ENCODE assay signal across 9 cellular contexts in the genomic region with DNA sequence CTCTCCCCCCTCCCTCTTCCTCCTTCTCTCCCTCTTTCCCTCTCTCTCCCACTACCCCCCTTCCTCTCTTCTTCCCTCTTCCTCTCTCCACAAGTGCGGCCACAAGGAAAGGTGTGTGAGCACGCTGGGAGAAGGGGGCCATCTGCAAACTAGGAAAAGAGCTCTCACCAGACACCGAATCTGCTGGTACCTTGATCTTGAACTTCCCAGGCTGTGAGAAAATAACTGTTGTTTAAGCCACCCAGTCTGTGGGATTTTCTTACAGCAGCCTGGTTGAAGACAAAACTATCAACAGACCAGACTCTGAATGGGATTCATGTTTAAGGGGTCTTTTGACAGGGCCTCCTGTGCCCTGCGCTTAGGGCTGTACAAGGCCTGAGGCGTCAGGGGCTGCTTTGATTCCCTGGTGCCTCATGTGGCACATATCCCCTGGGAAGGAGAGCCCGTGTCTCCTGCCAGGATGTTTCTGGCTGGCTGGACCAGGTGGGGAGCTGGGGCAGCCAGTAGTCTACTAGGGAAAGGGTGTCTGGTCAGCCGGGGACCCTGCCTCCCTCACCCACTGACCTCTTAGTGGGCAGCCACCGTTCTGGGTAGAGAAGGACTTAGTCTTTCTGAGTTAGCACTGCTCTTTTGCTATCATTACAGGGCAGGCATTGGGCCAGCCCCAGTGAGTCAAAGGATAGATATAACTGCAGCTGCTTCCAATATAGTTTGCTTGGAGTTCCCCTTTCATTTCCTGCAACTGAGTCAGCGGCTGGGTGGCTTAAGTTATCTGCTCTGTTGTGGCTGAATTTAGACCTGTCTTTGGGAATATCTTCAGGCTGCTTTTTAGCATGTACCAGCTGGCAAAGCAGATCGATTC. TPM values are rescaled to one million over a fixed set of nuclear protein-coding genes. Genes with fewer than 3 reads are reported as not detected.
DNase-seq lines count a peak whose midpoint lies in the region; ATAC-seq and TF ChIP-seq lines count a peak whose summit lies in the region.
"Had no signal": no experiment of that assay in that cellular context is flagged by ENCODE, and none has a peak within 500 bp of the region (broad histone marks: within the 10 kb centered on the region; RNA-seq: fewer than 3 reads in every experiment).

No MANE protein-coding gene starts in this region.

- DNase-seq in A172 (ENCODE audit: low spot score): peak; percentile 84
- peak; percentile 73 for DNase-seq in astrocyte of the cerebellum (ENCODE audit: low read depth)
- DNase-seq in left lung: peak; percentile 45 to 77
- DNase-seq in G401 (ENCODE audit: low spot score): no peak
- no peak for DNase-seq in NCI-H524 treated with DMSO at 0.1 percent for 48 hours (lab: John Stamatoyannopoulos, UW)

- H3K27ac ChIP-seq in left lung: peak overlapping the region; percentile 71 to 78
- H3K27ac ChIP-seq: cardiac muscle cell had no signal

- ATAC-seq in GM19023 (IDR thresholded peaks at IDR 0.05; ENCODE audit: unreplicated experiment) (peak; percentile 61), left lung (peak; percentile 59)

- TF ChIP-seq CTCF in Loucy (conservative IDR thresholded peaks at IDR 0.05; ENCODE audit: low read length): no peak
- TF ChIP-seq CTCF in astrocyte of the cerebellum (IDR thresholded peaks at IDR 0.05; ENCODE audit: low read depth, low read length, missing control alignments): no peak
- TF ChIP-seq CTCF in left lung (IDR thresholded peaks at IDR 0.05): no peak

- H3F3A ChIP-seq in Loucy (ENCODE audit: low read depth): no peaks in the 10 kb centered on the region

- H3K9me3 Mint-ChIP-seq in stimulated activated naive CD8-positive, alpha-beta T cell treated with anti-CD3 and anti-CD28 coated beads, Interleukin-15, Interleukin-2, amounts not matched to agents 100 ng/mL and 50 ng/mL, for 24 hours: no peaks in the 10 kb centered on the region

- in situ Hi-C loops in astrocyte of the cerebellum (cut with HindIII; ENCODE audit: low sequenced_read_pairs): no loop called here
- in situ Hi-C loops in G401 (cut with HindIII; ENCODE audit: low sequenced_read_pairs): no loop called here

- H3K9me2 ChIP-seq in Loucy (replicated peaks; ENCODE audit: low read depth, low read length): no peaks in the 10 kb centered on the region

- no peak overlapping the region for H2AFZ ChIP-seq in Loucy (ENCODE audit: low read length)

- H3K4me1 Mint-ChIP-seq in stimulated activated naive CD8-positive, alpha-beta T cell treated with anti-CD3 and anti-CD28 coated beads, Interleukin-15, Interleukin-2, amounts not matched to agents 100 ng/mL and 50 ng/mL, for 24 hours (ENCODE audit: low read depth): peaks cover 60% of the 10 kb centered on the region

- peaks cover 94% of the 10 kb centered on the region for H3K79me2 ChIP-seq in Loucy (ENCODE audit: insufficient read depth, low read length)

- H3K4me1 ChIP-seq in Loucy (ENCODE audit: insufficient read depth, low read length, poor library complexity, severe bottlenecking) (peaks cover 69% of the 10 kb centered on the region), left lung (peaks cover 24 to 72% of the 10 kb centered on the region in 2 donors)

- H3K36me3 ChIP-seq in Loucy (ENCODE audit: insufficient read depth, low read length): no peaks in the 10 kb centered on the region
- H3K36me3 ChIP-seq in left lung: no peaks in the 10 kb centered on the region
- H3K36me3 ChIP-seq: cardiac muscle cell had no signal

- H3K9me3 ChIP-seq in Loucy (ENCODE audit: insufficient read depth, low read depth, low read length): no peaks in the 10 kb centered on the region
- H3K9me3 ChIP-seq in left lung: no peaks in the 10 kb centered on the region

- no peaks in the 10 kb centered on the region for H3K27me3 Mint-ChIP-seq in stimulated activated naive CD8-positive, alpha-beta T cell treated with anti-CD3 and anti-CD28 coated beads, Interleukin-15, Interleukin-2, amounts not matched to agents 100 ng/mL and 50 ng/mL, for 24 hours

- H3K36me3 Mint-ChIP-seq in stimulated activated naive CD8-positive, alpha-beta T cell treated with anti-CD3 and anti-CD28 coated beads, Interleukin-15, Interleukin-2, amounts not matched to agents 100 ng/mL and 50 ng/mL, for 24 hours (ENCODE audit: low read depth): peaks cover 12% of the 10 kb centered on the region

- peak overlapping the region; percentile 92 for H3K4me2 ChIP-seq in Loucy (ENCODE audit: low read depth, low read length, poor library complexity, severe bottlenecking)

- H4K20me1 ChIP-seq in Loucy (ENCODE audit: insufficient read depth, low read length, poor library complexity, severe bottlenecking): peaks cover 66% of the 10 kb centered on the region

- no peak overlapping the region for H3K9ac ChIP-seq in Loucy (ENCODE audit: low read depth, low read length, poor library complexity, severe bottlenecking)

- H3K4me3 Mint-ChIP-seq in stimulated activated naive CD8-positive, alpha-beta T cell treated with anti-CD3 and anti-CD28 coated beads, Interleukin-15, Interleukin-2, amounts not matched to agents 100 ng/mL and 50 ng/mL, for 24 hours: peak overlapping the region; percentile 39

- peak overlapping the region; percentile 39 for H3K27ac Mint-ChIP-seq in stimulated activated naive CD8-positive, alpha-beta T cell treated with anti-CD3 and anti-CD28 coated beads, Interleukin-15, Interleukin-2, amounts not matched to agents 100 ng/mL and 50 ng/mL, for 24 hours

- intact Hi-C loops in left lung (cut with DNase I): no loop called here

- H3K27me3 ChIP-seq in Loucy (ENCODE audit: insufficient read depth, low read length, poor library complexity, severe bottlenecking) (no peaks in the 10 kb centered on the region), left lung (no peaks in the 10 kb centered on the region)
- H3K27me3 ChIP-seq: cardiac muscle cell had no signal

- H3K4me3 ChIP-seq in Loucy (ENCODE audit: low read length, poor library complexity, severe bottlenecking) (peak overlapping the region; percentile 92), astrocyte of the cerebellum (ENCODE audit: low read depth, low read length) (no peak overlapping the region), left lung (no peak overlapping the region)
- H3K4me3 ChIP-seq: cardiac muscle cell had no signal

RNA-seq across cellular contexts. Expression of a gene that starts 6.2 kb away (rescaled TPM):
- 37.9 and 40.0 TPM in 2 replicates for total RNA-seq in A172 (2014; rRNA removed; shearing (Covaris generic))
- total RNA-seq in left lung: 10 to 100 TPM; 21.1 to 26.7 TPM
- 5.7 and 7.0 TPM in 2 replicates for total RNA-seq in G401 (2014; rRNA removed; shearing (Covaris generic))

Comparison
In these comparisons a context has a peak if more than half of its experiments do, and no peak if none do; other contexts are left out.
1. DNase-seq: peak in A172 (single experiment), astrocyte of the cerebellum (single experiment) and left lung (2 of 2); none in G401 (single experiment) and NCI-H524 treated with DMSO at 0.1 percent for 48 hours (single experiment).